In the genomic region with DNA sequence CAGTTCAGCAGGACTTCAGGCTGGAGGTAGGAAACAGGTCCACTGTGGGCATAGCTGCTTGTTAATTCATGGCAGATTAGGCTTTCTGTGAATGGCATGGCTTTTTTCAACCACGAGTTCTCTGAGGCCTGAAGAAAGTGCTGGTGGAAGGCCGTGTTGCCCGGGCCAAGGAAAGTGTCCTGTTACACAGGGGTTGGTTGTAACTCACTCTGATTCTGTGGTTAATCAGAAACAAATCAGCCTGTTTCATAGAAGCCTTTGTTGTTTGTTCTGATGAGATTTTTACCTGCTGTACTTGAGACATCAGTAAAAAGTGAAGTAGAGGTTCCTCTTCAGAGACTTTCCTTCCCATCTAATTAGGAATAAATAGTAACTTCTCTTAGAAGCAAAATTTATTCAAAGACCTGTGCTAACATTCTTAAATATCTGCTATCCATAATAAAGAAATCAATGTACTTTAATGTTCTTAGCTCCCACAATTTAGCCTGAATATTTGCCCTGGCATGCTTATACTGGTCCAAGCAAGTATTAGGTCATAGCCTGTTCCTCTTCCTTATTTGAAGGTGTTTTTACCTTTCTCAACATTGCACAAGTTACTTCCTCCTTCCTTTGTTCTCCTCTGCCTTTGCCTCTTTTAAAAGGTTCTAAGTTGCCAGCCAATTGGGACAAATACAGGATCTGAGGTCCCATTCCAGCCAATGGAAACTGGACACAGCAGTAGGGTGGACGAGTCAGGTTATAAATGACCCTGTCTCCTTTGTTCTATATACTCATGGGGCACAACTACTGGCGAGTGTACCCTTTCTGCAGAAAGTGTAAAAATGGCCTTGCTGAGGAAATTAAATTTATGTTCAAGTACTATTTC, we compare ENCODE assay signal across 7 cellular contexts. TPM values are rescaled to one million over a fixed set of nuclear protein-coding genes. Genes with fewer than 3 reads are reported as not detected.
DNase-seq lines count a peak whose midpoint lies in the region; ATAC-seq and TF ChIP-seq lines count a peak whose summit lies in the region.
"Not testable (repeated sequence)": the region's sequence is repeated elsewhere in the genome, so short reads cannot be mapped to it uniquely, and the experiment has no call there.

No MANE protein-coding gene starts in this region.

- H3K4me1 Mint-ChIP-seq in activated CD8-positive, alpha-beta T cell treated with anti-CD3 and anti-CD28 coated beads for 36 hours (ENCODE audit: low read depth) = peaks cover 39% of the 10 kb centered on the region
- H3K4me1 Mint-ChIP-seq in nephron progenitor cell = peaks cover 20% of the 10 kb centered on the region
- H3K4me1 Mint-ChIP-seq in stimulated activated naive B cell treated with anti-CD40 and anti-IgM and Interleukin-4, amounts not matched to agents 10 μg/mL and 1 μg/mL and 100 μg/mL, for 72 hours = peaks cover 28 to 40% of the 10 kb centered on the region in 2 donors

- not testable (repeated sequence) for H3K27me3 Mint-ChIP-seq in activated CD8-positive, alpha-beta T cell treated with anti-CD3 and anti-CD28 coated beads for 36 hours; nephron progenitor cell (ENCODE audit: low read depth, poor library complexity); stimulated activated naive B cell treated with anti-CD40 and anti-IgM and Interleukin-4, amounts not matched to agents 10 μg/mL and 1 μg/mL and 100 μg/mL, for 72 hours

- not testable (repeated sequence) for H2AFZ ChIP-seq in KMS-11 (ENCODE audit: low read depth)
- H2AFZ ChIP-seq in mammary epithelial cell (ENCODE audit: low read depth, low read length) = peak overlapping the region; percentile 72

- POLR2A ChIA-PET in activated CD8-positive, alpha-beta T cell treated with anti-CD3 and anti-CD28 coated beads for 36 hours (lab: Charles Lee) = not testable (repeated sequence)

- not testable (repeated sequence) for H3K36me3 ChIP-seq in KMS-11 (ENCODE audit: insufficient read depth); mammary epithelial cell (ENCODE audit: insufficient read depth, low read length)

- intact Hi-C loops in activated CD8-positive, alpha-beta T cell treated with anti-CD3 and anti-CD28 coated beads for 36 hours (cut with micrococcal nuclease); mammary epithelial cell (cut with micrococcal nuclease): not testable (repeated sequence)

- H3K27ac ChIP-seq in KMS-11 (peak overlapping the region; percentile 26; the same call in 1 of the 2 replicates), mammary epithelial cell (ENCODE audit: insufficient read depth, low read depth, low read length) (peak overlapping the region; percentile 71)

- 34% methylated on average over 5 of the region's 5 CpGs for WGBS in mammary epithelial cell (ENCODE audit: low coverage, missing lambda C conversion rate)

- H3K27ac Mint-ChIP-seq in activated CD8-positive, alpha-beta T cell treated with anti-CD3 and anti-CD28 coated beads for 36 hours = peak overlapping the region; percentile 32
- peak overlapping the region; percentile 53 for H3K27ac Mint-ChIP-seq in nephron progenitor cell
- peak overlapping the region; percentile 69 for H3K27ac Mint-ChIP-seq in stimulated activated naive B cell treated with anti-CD40 and anti-IgM and Interleukin-4, amounts not matched to agents 10 μg/mL and 1 μg/mL and 100 μg/mL, for 72 hours

- H3K4me1 ChIP-seq in KMS-11 (ENCODE audit: low read depth, poor library complexity, severe bottlenecking) (peaks cover 44% of the 10 kb centered on the region), mammary epithelial cell (ENCODE audit: insufficient read depth, low read length) (peaks cover 25% of the 10 kb centered on the region)

- not testable (repeated sequence) for H3K27me3 ChIP-seq in KMS-11 (ENCODE audit: insufficient read depth, low read depth); mammary epithelial cell (ENCODE audit: insufficient read depth, low read length)

- in situ Hi-C loops in mammary epithelial cell (cut with MboI; ENCODE audit: low sequenced_read_pairs in 2 of 2) = not testable (repeated sequence)

- dilution Hi-C loops in mammary epithelial cell (cut with HindIII; ENCODE audit: low sequenced_read_pairs) = not testable (repeated sequence)

- CTCF ChIA-PET in activated CD8-positive, alpha-beta T cell treated with anti-CD3 and anti-CD28 coated beads for 36 hours (lab: Charles Lee) = interaction anchor here (1.0 to 1.4 kb wide), 2 partner anchors 13 to 222 kb away, joined by 3 read pairs; no protein-coding TSS in a partner anchor
- CTCF ChIA-PET in mammary epithelial cell (lab: Charles Lee; ENCODE audit: low non-redundant PET) = not testable (repeated sequence)

- not testable (repeated sequence) for TF ChIP-seq CTCF in KMS-11 (conservative IDR thresholded peaks at IDR 0.05; ENCODE audit: low read depth, low read length); activated CD8-positive, alpha-beta T cell treated with anti-CD3 and anti-CD28 coated beads for 36 hours (IDR thresholded peaks at IDR 0.05); mammary epithelial cell (conservative IDR thresholded peaks at IDR 0.05 in 1 of 2, IDR thresholded peaks at IDR 0.05 in 1 of 2; ENCODE audit: extremely low read depth in 1 of 2, insufficient read depth in 1 of 2, low read depth in 1 of 2, low read length in 2 of 2); nephron progenitor cell (IDR thresholded peaks at IDR 0.05)

- H3K9me3 ChIP-seq in mammary epithelial cell (replicated peaks; ENCODE audit: insufficient read depth, low read length) = peaks cover 15% of the 10 kb centered on the region

- peaks cover 59% of the 10 kb centered on the region for H3K36me3 Mint-ChIP-seq in activated CD8-positive, alpha-beta T cell treated with anti-CD3 and anti-CD28 coated beads for 36 hours (ENCODE audit: low read depth)
- H3K36me3 Mint-ChIP-seq in nephron progenitor cell (ENCODE audit: low read depth) = peaks cover 50% of the 10 kb centered on the region
- H3K36me3 Mint-ChIP-seq in stimulated activated naive B cell treated with anti-CD40 and anti-IgM and Interleukin-4, amounts not matched to agents 10 μg/mL and 1 μg/mL and 100 μg/mL, for 72 hours = peaks cover 54 to 67% of the 10 kb centered on the region in 2 donors

- DNase-seq in activated CD8-positive, alpha-beta T cell treated with anti-CD3 and anti-CD28 coated beads for 36 hours; nephron progenitor cell; stimulated activated naive B cell treated with anti-CD40 and anti-IgM and Interleukin-4, amounts not matched to agents 10 μg/mL and 1 μg/mL and 100 μg/mL, for 72 hours: not testable (repeated sequence)
- peak; percentile 63 for DNase-seq in mammary epithelial cell
- peak; percentile 17 for DNase-seq in fibroblast of gingiva (ENCODE audit: low read depth)
- DNase-seq in left kidney (ENCODE audit: low read depth, low spot score) = peak; percentile 52

- H4K20me1 ChIP-seq in KMS-11 (ENCODE audit: insufficient read depth); mammary epithelial cell (ENCODE audit: insufficient read depth, low read length): not testable (repeated sequence)

- H3K9ac ChIP-seq in KMS-11 = not testable (repeated sequence)
- H3K9ac ChIP-seq in mammary epithelial cell (ENCODE audit: insufficient read depth, low read length) = peak overlapping the region; percentile 35

- H3K4me3 Mint-ChIP-seq in activated CD8-positive, alpha-beta T cell treated with anti-CD3 and anti-CD28 coated beads for 36 hours; nephron progenitor cell; stimulated activated naive B cell treated with anti-CD40 and anti-IgM and Interleukin-4, amounts not matched to agents 10 μg/mL and 1 μg/mL and 100 μg/mL, for 72 hours: not testable (repeated sequence)

- not testable (repeated sequence) for H3K4me2 ChIP-seq in KMS-11
- peak overlapping the region; percentile 25 for H3K4me2 ChIP-seq in mammary epithelial cell (ENCODE audit: insufficient read depth, low read depth, low read length)

- not testable (repeated sequence) for H3K9me3 Mint-ChIP-seq in activated CD8-positive, alpha-beta T cell treated with anti-CD3 and anti-CD28 coated beads for 36 hours; stimulated activated naive B cell treated with anti-CD40 and anti-IgM and Interleukin-4, amounts not matched to agents 10 μg/mL and 1 μg/mL and 100 μg/mL, for 72 hours
- H3K9me3 Mint-ChIP-seq in nephron progenitor cell = peaks cover 13% of the 10 kb centered on the region

- not testable (repeated sequence) for H3K79me2 ChIP-seq in KMS-11 (ENCODE audit: insufficient read depth, low read depth)
- peaks cover 31% of the 10 kb centered on the region for H3K79me2 ChIP-seq in mammary epithelial cell (ENCODE audit: insufficient read depth, low read length)

- TSS peak; percentile 69 for BruUV-seq in mammary epithelial cell (replicated peaks; lab: Mats Ljungman, UMichigan)

- not testable (repeated sequence) for H3K4me3 ChIP-seq in KMS-11 (IDR thresholded peaks at IDR 0.05; ENCODE audit: insufficient read depth, low read depth, low read length); mammary epithelial cell (replicated peaks in 1 of 3; ENCODE audit: insufficient read depth in 1 of 3, low read depth in 2 of 3, low read length in 3 of 3)

- not testable (repeated sequence) for ATAC-seq in activated CD8-positive, alpha-beta T cell treated with anti-CD3 and anti-CD28 coated beads for 36 hours
- peak in 1 of 2 donors; percentile 7 for ATAC-seq in stimulated activated naive B cell treated with anti-CD40 and anti-IgM and Interleukin-4, amounts not matched to agents 10 μg/mL and 1 μg/mL and 100 μg/mL, for 72 hours (replicated peaks)

RNA-seq across cellular contexts. Expression of gene DGLUCY, which starts 10.8 kb away (rescaled TPM):
- total RNA-seq in activated CD8-positive, alpha-beta T cell treated with anti-CD3 and anti-CD28 coated beads for 36 hours = 10 to 100 TPM; 52.3 to 59.3 TPM
- total RNA-seq in mammary epithelial cell = 10 to 100 TPM; 38.0 to 41.1 TPM
- polyA plus RNA-seq in mammary epithelial cell = 17.9 TPM
- polyA minus RNA-seq in mammary epithelial cell = 33.6 TPM
